ENCODE assay signal across 1 cellular context in genomic region chr22:19890502-19891349, GRCh38.
TF ChIP-seq lines count a peak whose summit lies in the region.

No MANE protein-coding gene starts in this region.

TF ChIP-seq in IMR-90, 13 proteins besides CTCF, POLR2A, EP300 and RAD21:
- TF ChIP-seq FOS (IDR thresholded peaks at IDR 0.05; ENCODE audit: low read depth, low read length), result no peak
- no peak for TF ChIP-seq CEBPB (IDR thresholded peaks at IDR 0.05; ENCODE audit: low read depth, low read length)
- TF ChIP-seq MAZ (IDR thresholded peaks at IDR 0.05; ENCODE audit: borderline replicate concordance, low read depth, low read length), result no peak
- no peak for TF ChIP-seq NFE2L2 (IDR thresholded peaks at IDR 0.05; ENCODE audit: low read depth, low read length)
- no peak for TF ChIP-seq SMC3 (IDR thresholded peaks at IDR 0.05; ENCODE audit: low read depth, low read length)
- TF ChIP-seq, protein P1, sequence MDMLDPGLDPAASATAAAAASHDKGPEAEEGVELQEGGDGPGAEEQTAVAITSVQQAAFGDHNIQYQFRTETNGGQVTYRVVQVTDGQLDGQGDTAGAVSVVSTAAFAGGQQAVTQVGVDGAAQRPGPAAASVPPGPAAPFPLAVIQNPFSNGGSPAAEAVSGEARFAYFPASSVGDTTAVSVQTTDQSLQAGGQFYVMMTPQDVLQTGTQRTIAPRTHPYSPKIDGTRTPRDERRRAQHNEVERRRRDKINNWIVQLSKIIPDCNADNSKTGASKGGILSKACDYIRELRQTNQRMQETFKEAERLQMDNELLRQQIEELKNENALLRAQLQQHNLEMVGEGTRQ (IDR thresholded peaks at IDR 0.05; ENCODE audit: low read depth, low read length), result no peak
